Comparison of ENCODE assay signal across 19 cellular contexts in genomic region chr3:16143870-16144568, GRCh38. TPM values are rescaled to one million over a fixed set of nuclear protein-coding genes. Genes with fewer than 3 reads are reported as not detected.
A peak's percentile ranks its signal among the peaks of the same experiment; 100 is the strongest.
DNase-seq lines count a peak whose midpoint lies in the region; ATAC-seq, FAIRE-seq and TF ChIP-seq lines count a peak whose summit lies in the region.
"Had no signal": no experiment of that assay in that cellular context is flagged by ENCODE, and none has a peak within 500 bp of the region (broad histone marks: within the 10 kb centered on the region; RNA-seq: fewer than 3 reads in every experiment).

No MANE protein-coding gene starts in this region.

- H3K9me3 Mint-ChIP-seq in Calu3 (ENCODE audit: low read depth, unreplicated experiment) = peaks cover 2% of the 10 kb centered on the region

- intact Hi-C loops in Calu3 (cut with micrococcal nuclease; ENCODE audit: unreplicated experiment) = no loop called here

- BruUV-seq in Calu3 (replicated peaks; lab: Mats Ljungman, UMichigan) = no TSS peak

- peak overlapping the region; percentile 71 to 78 for H3K27ac ChIP-seq in A549
- H3K27ac ChIP-seq: Peyer's patch had no signal

- FAIRE-seq in A549 (lab: Jason Lieb, UNC) = no peak
- FAIRE-seq: GM12892, H54 had no signal

- in situ Hi-C loops in KBM-7 (cut with MboI; ENCODE audit: low pct_unique_long_range_greater_than_20kb, low sequenced_read_pairs) = no loop called here

- no peak overlapping the region for H3K4me3 Mint-ChIP-seq in Calu3 (ENCODE audit: low read depth, unreplicated experiment)
- H3K4me3 Mint-ChIP-seq: IgD-negative memory B cell had no signal

- CTCF ChIA-PET in A549 (lab: Yijun Ruan, JAX) (interaction anchor here (0.9 to 3.4 kb wide), 5 partner anchors 13 to 84 kb away, joined by 3 to 15 read pairs (median 5); no protein-coding TSS in a partner anchor), Calu3 (lab: Charles Lee) (no interaction called here)

- H3K27me3 Mint-ChIP-seq in Calu3 (ENCODE audit: unreplicated experiment) = no peaks in the 10 kb centered on the region

- no peaks in the 10 kb centered on the region for H3K36me3 Mint-ChIP-seq in Calu3 (ENCODE audit: insufficient read depth, unreplicated experiment)

- TF ChIP-seq EP300 in A549 (IDR thresholded peaks at IDR 0.05) = peak; percentile 75 to 85; a peak in 4 of 5 replicates

- WGBS in A549 (ENCODE audit: missing lambda C conversion rate) = 1% methylated on average over 2 of the region's 2 CpGs

- DNase-seq in A549 (ENCODE audit: low read depth in 1 of 2, low spot score in 1 of 2) = peak in 1 of 2 experiments; percentile 85
- DNase-seq in KBM-7 = peak; percentile 35
- peak; percentile 32 for DNase-seq in T1000 (lab: John Stamatoyannopoulos, UW)
- DNase-seq in left kidney (ENCODE audit: low read depth, low spot score) = peak; percentile 18
- no peak for DNase-seq in Calu3
- no peak for DNase-seq in GOT3 (lab: John Stamatoyannopoulos, UW)
- DNase-seq in T-helper 9 cell = no peak
- DNase-seq: C1 segment of cervical spinal cord, DMS 273 treated with DMSO at 0.1 percent for 48 hours, NCI-H187, NCI-H510A, NCI-H774, Peyer's patch, Right ventricle myocardium superior had no signal

- ATAC-seq in A549 = peak; percentile 65 to 83

- no peaks in the 10 kb centered on the region for H3K4me1 Mint-ChIP-seq in Calu3 (ENCODE audit: low read depth, unreplicated experiment)
- H3K4me1 Mint-ChIP-seq: IgD-negative memory B cell had no signal

- no peak for TF ChIP-seq POLR2A in A549 (IDR thresholded peaks at IDR 0.05; ENCODE audit: low read length)

- no peaks in the 10 kb centered on the region for H3K9me3 ChIP-seq in A549
- H3K9me3 ChIP-seq: Peyer's patch had no signal

- POLR2A ChIA-PET in A549 (lab: Yijun Ruan, JAX) = no interaction called here

- H3K4me2 ChIP-seq in A549 = peak overlapping the region; percentile 68

- H3K27ac Mint-ChIP-seq in Calu3 (ENCODE audit: unreplicated experiment) = no peak overlapping the region
- H3K27ac Mint-ChIP-seq: IgD-negative memory B cell had no signal

- TF ChIP-seq RAD21 in A549 (conservative IDR thresholded peaks at IDR 0.05 in 1 of 2, IDR thresholded peaks at IDR 0.05 in 1 of 2) = peak in 1 of 2 experiments; percentile 32; a peak in 2 of 5 replicates

- H3K4me1 ChIP-seq in A549 = peaks cover 48% of the 10 kb centered on the region
- H3K4me1 ChIP-seq: Peyer's patch had no signal

- no peak overlapping the region for H3K4me3 ChIP-seq in A549
- H3K4me3 ChIP-seq: Peyer's patch had no signal

- no peak for TF ChIP-seq CTCF in A549 (IDR thresholded peaks at IDR 0.05)
- TF ChIP-seq CTCF in Calu3 (IDR thresholded peaks at IDR 0.05; ENCODE audit: unreplicated experiment) = no peak

TF ChIP-seq in A549, 52 proteins besides CTCF, POLR2A, EP300 and RAD21 (continues in another document):
- TF ChIP-seq MAFK (IDR thresholded peaks at IDR 0.05; ENCODE audit: partially characterized antibody) (no peak), HOXB13 (CRISPR knock-in tag; IDR thresholded peaks at IDR 0.05; ENCODE audit: low read depth) (peak; percentile 23; the same call in 1 of the 2 replicates), KDM1A (IDR thresholded peaks at IDR 0.05; ENCODE audit: low read depth) (no peak), PHF8 (IDR thresholded peaks at IDR 0.05; ENCODE audit: borderline replicate concordance, low read depth) (no peak), KDM5A (IDR thresholded peaks at IDR 0.05) (no peak), NFE2L2 (conservative IDR thresholded peaks at IDR 0.05; ENCODE audit: low read length) (no peak), GATA3 (IDR thresholded peaks at IDR 0.05; ENCODE audit: borderline replicate concordance) (peak; percentile 92), NPAS2 (CRISPR knock-in tag; IDR thresholded peaks at IDR 0.05; ENCODE audit: borderline replicate concordance) (no peak), HMGXB4 (CRISPR knock-in tag; IDR thresholded peaks at IDR 0.05; ENCODE audit: borderline replicate concordance) (no peak), TP53 (CRISPR knock-in tag; IDR thresholded peaks at IDR 0.05) (no peak), BHLHE40 (IDR thresholded peaks at IDR 0.05; ENCODE audit: low read depth, low read length) (no peak), FOSL2 (IDR thresholded peaks at IDR 0.05) (no peak), FOSL2 (CRISPR knock-in tag; IDR thresholded peaks at IDR 0.05) (peak; percentile 43; the same call in 1 of the 2 replicates), ZC3H11A (IDR thresholded peaks at IDR 0.05) (no peak), USF2 (IDR thresholded peaks at IDR 0.05) (no peak), HOXB5 (CRISPR knock-in tag; IDR thresholded peaks at IDR 0.05) (peak; percentile 61; the same call in 1 of the 2 replicates), JUN (IDR thresholded peaks at IDR 0.05) (peak; percentile 77 to 89), RARB (CRISPR knock-in tag; IDR thresholded peaks at IDR 0.05) (no peak), HEYL (CRISPR knock-in tag; IDR thresholded peaks at IDR 0.05) (no peak), SMC3 (IDR thresholded peaks at IDR 0.05) (no peak), ZNF302 (CRISPR knock-in tag; IDR thresholded peaks at IDR 0.05) (no peak), CHD4 (IDR thresholded peaks at IDR 0.05; ENCODE audit: borderline replicate concordance) (no peak), SREBF2 (IDR thresholded peaks at IDR 0.05) (no peak), TFCP2L1 (CRISPR knock-in tag; IDR thresholded peaks at IDR 0.05) (no peak), FOXS1 (CRISPR knock-in tag; IDR thresholded peaks at IDR 0.05) (no peak), ZSCAN20 (CRISPR knock-in tag; IDR thresholded peaks at IDR 0.05) (no peak), ESRRA (IDR thresholded peaks at IDR 0.05; ENCODE audit: borderline replicate concordance, low read length) (no peak), HDAC2 (IDR thresholded peaks at IDR 0.05) (no peak), CBX2 (IDR thresholded peaks at IDR 0.05; ENCODE audit: borderline replicate concordance, low read depth) (no peak), HES2 (IDR thresholded peaks at IDR 0.05) (no peak), CBX8 (IDR thresholded peaks at IDR 0.05) (no peak), FOSB (CRISPR knock-in tag; IDR thresholded peaks at IDR 0.05) (no peak), NR3C1 (IDR thresholded peaks at IDR 0.05) (no peak)
- TF ChIP-seq, protein P1, sequence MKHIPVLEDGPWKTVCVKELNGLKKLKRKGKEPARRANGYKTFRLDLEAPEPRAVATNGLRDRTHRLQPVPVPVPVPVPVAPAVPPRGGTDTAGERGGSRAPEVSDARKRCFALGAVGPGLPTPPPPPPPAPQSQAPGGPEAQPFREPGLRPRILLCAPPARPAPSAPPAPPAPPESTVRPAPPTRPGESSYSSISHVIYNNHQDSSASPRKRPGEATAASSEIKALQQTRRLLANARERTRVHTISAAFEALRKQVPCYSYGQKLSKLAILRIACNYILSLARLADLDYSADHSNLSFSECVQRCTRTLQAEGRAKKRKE (CRISPR knock-in tag; IDR thresholded peaks at IDR 0.05; ENCODE audit: low read depth) = no peak
- TF ChIP-seq, protein P2, sequence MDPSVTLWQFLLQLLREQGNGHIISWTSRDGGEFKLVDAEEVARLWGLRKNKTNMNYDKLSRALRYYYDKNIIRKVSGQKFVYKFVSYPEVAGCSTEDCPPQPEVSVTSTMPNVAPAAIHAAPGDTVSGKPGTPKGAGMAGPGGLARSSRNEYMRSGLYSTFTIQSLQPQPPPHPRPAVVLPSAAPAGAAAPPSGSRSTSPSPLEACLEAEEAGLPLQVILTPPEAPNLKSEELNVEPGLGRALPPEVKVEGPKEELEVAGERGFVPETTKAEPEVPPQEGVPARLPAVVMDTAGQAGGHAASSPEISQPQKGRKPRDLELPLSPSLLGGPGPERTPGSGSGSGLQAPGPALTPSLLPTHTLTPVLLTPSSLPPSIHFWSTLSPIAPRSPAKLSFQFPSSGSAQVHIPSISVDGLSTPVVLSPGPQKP (IDR thresholded peaks at IDR 0.05; ENCODE audit: low read depth, low read length) = no peak

RNA-seq across cellular contexts. Expression of gene GALNT15, which starts 30.5 kb away (rescaled TPM):
- polyA plus RNA-seq in A549 (2011; rRNA removed) (0.04 and 0.08 TPM in 2 replicates), A549 (2017; fragmentation: RNase III; extraction: RNeasy Plus Mini Kit Qiagen cat#74134 plus additional on column Dnase treatment) (not detected in 3 replicates)
- 0.01 and 0.04 TPM in 2 replicates for polyA plus RNA-seq in A549 (2012; cell fraction: cytosol; rRNA removed)
- 0.02 TPM in 1 of 2 replicates, not detected in the other for polyA plus RNA-seq in A549 (2012; cell fraction: nucleus; rRNA removed)
- 0.50 and 0.73 TPM in 2 replicates for polyA minus RNA-seq in A549 (2011; rRNA and poly(A)+ RNA removed)
- total RNA-seq in Calu3 (2022) = not detected in 2 replicates
- total RNA-seq: A673, HT-29 had no signal
- polyA plus RNA-seq: IgD-negative memory B cell had no signal

Comparison
In these comparisons a context has a peak if more than half of its experiments do, and no peak if none do; other contexts are left out.
1. DNase-seq: peak in KBM-7 (single experiment), T1000 (single experiment) and left kidney (single experiment); none in Calu3 (single experiment), GOT3 (single experiment) and T-helper 9 cell (single experiment).